21 cellular contexts compared by ENCODE assay signal in genomic region chr9:92385474-92385873, GRCh38. TPM values are rescaled to one million over a fixed set of nuclear protein-coding genes. Genes with fewer than 3 reads are reported as not detected.
DNase-seq lines count a peak whose midpoint lies in the region; ATAC-seq, FAIRE-seq and TF ChIP-seq lines count a peak whose summit lies in the region.
"Had no signal": no experiment of that assay in that cellular context is flagged by ENCODE, and none has a peak within 500 bp of the region (broad histone marks: within the 10 kb centered on the region; RNA-seq: fewer than 3 reads in every experiment).

No MANE protein-coding gene starts in this region.

- ATAC-seq in RWPE2 (ENCODE audit: low read depth) (peak; percentile 54), HG03571 (IDR thresholded peaks at IDR 0.05; ENCODE audit: unreplicated experiment) (no peak)
- ATAC-seq: HCT116; mucosa of descending colon; Panc1; stimulated activated naive CD8-positive, alpha-beta T cell treated with anti-CD3 and anti-CD28 coated beads, Interleukin-15, Interleukin-2, amounts not matched to agents 100 U/mL and 50 U/mL, for 24 hours had no signal

- H3K79me2 ChIP-seq in fibroblast of lung (ENCODE audit: control insufficient read depth, insufficient read depth, low read length) (no peaks in the 10 kb centered on the region), smooth muscle cell (ENCODE audit: low read depth) (no peaks in the 10 kb centered on the region)

- H3K36me3 ChIP-seq in RWPE2 (ENCODE audit: low read depth) (no peaks in the 10 kb centered on the region), fibroblast of lung (ENCODE audit: control insufficient read depth, insufficient read depth, low read length) (no peaks in the 10 kb centered on the region), smooth muscle cell (ENCODE audit: low read depth) (no peaks in the 10 kb centered on the region)
- H3K36me3 ChIP-seq: neutrophil, right atrium auricular region had no signal

- peak; percentile 42 for FAIRE-seq in GM12892 (lab: Jason Lieb, UNC)
- FAIRE-seq: GM12891 had no signal

- WGBS in smooth muscle cell (ENCODE audit: low lambda C conversion rate), result 74% methylated on average over 6 of the region's 6 CpGs

- no peaks in the 10 kb centered on the region for H4K20me1 ChIP-seq in fibroblast of lung (ENCODE audit: control insufficient read depth, extremely low read depth, insufficient read depth, low read length)
- no peaks in the 10 kb centered on the region for H4K20me1 ChIP-seq in smooth muscle cell (ENCODE audit: low read depth)

- no peaks in the 10 kb centered on the region for H3F3A ChIP-seq in smooth muscle cell (ENCODE audit: low read depth)

- H3K9ac ChIP-seq in fibroblast of lung (ENCODE audit: insufficient read depth, low read length) (no peak overlapping the region), smooth muscle cell (ENCODE audit: low read depth) (no peak overlapping the region)

- no peak for TF ChIP-seq POLR2A in GM12892 (IDR thresholded peaks at IDR 0.05; ENCODE audit: low read depth, low read length)

- H3K4me3 ChIP-seq in RWPE2 (ENCODE audit: severe bottlenecking) (no peak overlapping the region), fibroblast of lung (replicated peaks in 1 of 4; ENCODE audit: control extremely low read depth in 1 of 4, insufficient read depth in 1 of 4, low read depth in 3 of 4, low read length in 4 of 4) (no peak overlapping the region), smooth muscle cell (no peak overlapping the region)
- H3K4me3 ChIP-seq: mucosa of descending colon, right atrium auricular region had no signal

- H2AFZ ChIP-seq in fibroblast of lung (ENCODE audit: low read length) (no peak overlapping the region), smooth muscle cell (ENCODE audit: low read depth) (no peak overlapping the region)

- TF ChIP-seq CTCF in RWPE2 (IDR thresholded peaks at IDR 0.05; ENCODE audit: poor library complexity, severe bottlenecking) (no peak), fibroblast of lung (conservative IDR thresholded peaks at IDR 0.05 in 1 of 2, IDR thresholded peaks at IDR 0.05 in 1 of 2; ENCODE audit: low read depth in 1 of 2, low read length in 2 of 2) (no peak), smooth muscle cell (IDR thresholded peaks at IDR 0.05; ENCODE audit: borderline replicate concordance, insufficient read depth, poor library complexity, severe bottlenecking) (no peak)

- no peaks in the 10 kb centered on the region for H3K9me3 ChIP-seq in RWPE2 (ENCODE audit: severe bottlenecking)
- H3K9me3 ChIP-seq in fibroblast of lung (ENCODE audit: control insufficient read depth, insufficient read depth, low read depth, low read length), result no peaks in the 10 kb centered on the region
- no peaks in the 10 kb centered on the region for H3K9me3 ChIP-seq in smooth muscle cell (replicated peaks; ENCODE audit: low read depth)
- H3K9me3 ChIP-seq: mucosa of descending colon, neutrophil, right atrium auricular region had no signal

- H3K27me3 ChIP-seq in RWPE2 (ENCODE audit: insufficient read depth, poor library complexity, severe bottlenecking) (no peaks in the 10 kb centered on the region), fibroblast of lung (ENCODE audit: control insufficient read depth, insufficient read depth, low read length) (no peaks in the 10 kb centered on the region), smooth muscle cell (ENCODE audit: low read depth) (no peaks in the 10 kb centered on the region)
- H3K27me3 ChIP-seq: neutrophil, right atrium auricular region had no signal

- H3K4me1 ChIP-seq in RWPE2 (ENCODE audit: insufficient read depth, poor library complexity, severe bottlenecking) (peaks cover 31% of the 10 kb centered on the region), fibroblast of lung (ENCODE audit: control insufficient read depth, extremely low read depth, insufficient read depth, low read length) (no peaks in the 10 kb centered on the region), smooth muscle cell (ENCODE audit: low read depth) (no peaks in the 10 kb centered on the region)
- H3K4me1 ChIP-seq: right atrium auricular region had no signal

- H3K4me2 ChIP-seq in fibroblast of lung (ENCODE audit: extremely low read depth, insufficient read depth, low read length) (peak overlapping the region; percentile 54), smooth muscle cell (no peak overlapping the region)

- DNase-seq in GM12892 (ENCODE audit: insufficient read length) (no peak), RWPE2 (ENCODE audit: low spot score) (no peak), fibroblast of lung (ENCODE audit: low read depth in 2 of 2) (no peak), smooth muscle cell (lab: John Stamatoyannopoulos, UW; ENCODE audit: unreplicated experiment) (no peak), inferior parietal cortex (ENCODE audit: extremely low spot score) (no peak)
- DNase-seq in effector CD4-positive, alpha-beta T cell, result no peak
- DNase-seq: activated CD4-positive, alpha-beta T cell treated with anti-CD3 and anti-CD28 coated beads, Interleukin-2, amount 10 ng/mL, durations not matched to agents 7 days and 5 days; activated gamma-delta T cell; Calu3; endodermal cell; mucosa of descending colon; stimulated activated CD4-positive, alpha-beta T cell treated with anti-CD3 and anti-CD28 coated beads, Interleukin-1b, Interleukin-23, amount 100 ng/mL, for 48 hours; stimulated activated naive CD8-positive, alpha-beta T cell treated with anti-CD3 and anti-CD28 coated beads, Interleukin-15, Interleukin-2, amounts not matched to agents 100 U/mL and 50 U/mL, for 24 hours had no signal

- H3K27ac ChIP-seq in RWPE2 (ENCODE audit: poor library complexity, severe bottlenecking) (peak overlapping the region; percentile 90), fibroblast of lung (ENCODE audit: insufficient read depth, low read length) (no peak overlapping the region), smooth muscle cell (ENCODE audit: low read depth) (peak overlapping the region; percentile 29)
- H3K27ac ChIP-seq: HL-60, neutrophil had no signal

RNA-seq across cellular contexts. Expression of gene OGN, which starts 18.9 kb away (rescaled TPM):
- 0.70 TPM for polyA plus RNA-seq in GM12892 (2012; ENCODE audit: missing spikeins)
- total RNA-seq in fibroblast of lung, result 1.3 and 6.2 TPM in 2 replicates
- polyA plus RNA-seq in fibroblast of lung, result 1.2 and 4.4 TPM in 2 replicates
- polyA plus RNA-seq in fibroblast of lung (2012), result 0.69 and 3.9 TPM in 2 replicates
- polyA minus RNA-seq in fibroblast of lung (ENCODE audit: low replicate concordance), result 0.37 TPM in 1 of 2 replicates, not detected in the other
- total RNA-seq in smooth muscle cell, result 27.4 and 67.9 TPM in 2 replicates
- 11.2 and 27.8 TPM in 2 replicates for polyA plus RNA-seq in smooth muscle cell
- total RNA-seq: Calu3, endodermal cell, G401 had no signal

RNA-seq across cellular contexts. Expression of gene OMD, which starts 38.8 kb away (rescaled TPM):
- 0.70 TPM for polyA plus RNA-seq in GM12892 (2012; ENCODE audit: missing spikeins)
- total RNA-seq in fibroblast of lung, result under 0.01 and 0.17 TPM in 2 replicates
- 0.07 TPM in 2 replicates for polyA plus RNA-seq in fibroblast of lung
- 0.08 TPM in 1 of 2 replicates, not detected in the other for polyA plus RNA-seq in fibroblast of lung (2012)
- not detected in 2 replicates for polyA minus RNA-seq in fibroblast of lung (ENCODE audit: low replicate concordance)
- not detected in 2 replicates for total RNA-seq in smooth muscle cell
- polyA plus RNA-seq in smooth muscle cell, result 0.17 TPM in 1 of 2 replicates, not detected in the other
- total RNA-seq: activated CD4-positive, alpha-beta T cell treated with anti-CD3 and anti-CD28 coated beads, Interleukin-2, amount 10 ng/mL, durations not matched to agents 7 days and 5 days; endodermal cell; G401 had no signal

RNA-seq across cellular contexts. Expression of gene CENPP, which starts 59.7 kb away (rescaled TPM):
- polyA plus RNA-seq in GM12892 (2012; ENCODE audit: missing spikeins), result 14.2 TPM
- total RNA-seq in fibroblast of lung (1.0 and 1.7 TPM in 2 replicates), smooth muscle cell (4.2 and 10.8 TPM in 2 replicates)
- polyA plus RNA-seq in fibroblast of lung (2.4 and 6.9 TPM in 2 replicates), smooth muscle cell (12.1 and 17.5 TPM in 2 replicates)
- polyA plus RNA-seq in fibroblast of lung (2012), result 1.6 and 5.5 TPM in 2 replicates
- 1.6 and 2.7 TPM in 2 replicates for polyA minus RNA-seq in fibroblast of lung (ENCODE audit: low replicate concordance)
